Comparison of ENCODE assay signal across 8 cellular contexts in genomic region chr2:10375570-10376266, GRCh38.
DNase-seq lines count a peak whose midpoint lies in the region; ATAC-seq and TF ChIP-seq lines count a peak whose summit lies in the region.

No MANE protein-coding gene starts in this region.

- POLR2A ChIA-PET in PC-9 (lab: Charles Lee; ENCODE audit: unreplicated experiment) = no interaction called here

- H3K4me3 Mint-ChIP-seq in natural killer cell treated with Interleukin-12 subunit alpha and Interleukin-12 subunit beta and Interleukin-15 and Interleukin-18, amount 100 ng/mL, for 72 hours = peak overlapping the region; percentile 36

- peaks cover 100% of the 10 kb centered on the region for H3K79me2 ChIP-seq in PC-9 (ENCODE audit: low read depth)

- TF ChIP-seq POLR2A in Peyer's patch (IDR thresholded peaks at IDR 0.05) (no peak), right lobe of liver (IDR thresholded peaks at IDR 0.05) (no peak)

- TF ChIP-seq CTCF in Peyer's patch (IDR thresholded peaks at IDR 0.05) (no peak), PC-9 (conservative IDR thresholded peaks at IDR 0.05) (no peak), right lobe of liver (IDR thresholded peaks at IDR 0.05) (no peak)

- no peaks in the 10 kb centered on the region for H3K36me3 Mint-ChIP-seq in natural killer cell treated with Interleukin-12 subunit alpha and Interleukin-12 subunit beta and Interleukin-15 and Interleukin-18, amount 100 ng/mL, for 72 hours

- no TSS peak for BruUV-seq in PC-9 (replicated peaks; lab: Mats Ljungman, UMichigan)

- H3K27me3 ChIP-seq in Peyer's patch = no peaks in the 10 kb centered on the region
- H3K27me3 ChIP-seq in PC-9 (ENCODE audit: insufficient read depth, low read depth) = no peaks in the 10 kb centered on the region
- H3K27me3 ChIP-seq in right lobe of liver = no peaks in the 10 kb centered on the region

- H4K20me1 ChIP-seq in PC-9 (ENCODE audit: insufficient read depth) = peaks cover 79% of the 10 kb centered on the region

- no peak overlapping the region for H3K4me3 ChIP-seq in Peyer's patch
- H3K4me3 ChIP-seq in PC-9 = no peak overlapping the region
- no peak overlapping the region for H3K4me3 ChIP-seq in right lobe of liver

- H3K36me3 ChIP-seq in Peyer's patch = peaks cover 0 to 10% (median 0%) of the 10 kb centered on the region in 3 donors
- no peaks in the 10 kb centered on the region for H3K36me3 ChIP-seq in PC-9 (ENCODE audit: low read depth)
- peaks cover 0 to 3% (median 0%) of the 10 kb centered on the region in 4 donors for H3K36me3 ChIP-seq in right lobe of liver

- H2AFZ ChIP-seq in PC-9 = no peak overlapping the region

- H3K9me3 Mint-ChIP-seq in natural killer cell treated with Interleukin-12 subunit alpha and Interleukin-12 subunit beta and Interleukin-15 and Interleukin-18, amount 100 ng/mL, for 72 hours = no peaks in the 10 kb centered on the region

- H3K27ac Mint-ChIP-seq in natural killer cell treated with Interleukin-12 subunit alpha and Interleukin-12 subunit beta and Interleukin-15 and Interleukin-18, amount 100 ng/mL, for 72 hours = no peak overlapping the region

- no peak overlapping the region for H3K4me2 ChIP-seq in PC-9

- ATAC-seq in GM18868 (IDR thresholded peaks at IDR 0.05; ENCODE audit: unreplicated experiment) (peak; percentile 67), HG03378 (IDR thresholded peaks at IDR 0.05; ENCODE audit: unreplicated experiment) (peak; percentile 50), GM19455 (IDR thresholded peaks at IDR 0.05; ENCODE audit: unreplicated experiment) (no peak), GM18861 (IDR thresholded peaks at IDR 0.05; ENCODE audit: unreplicated experiment) (no peak), right lobe of liver (no peak)
- ATAC-seq in natural killer cell treated with Interleukin-12 subunit alpha and Interleukin-12 subunit beta and Interleukin-15 and Interleukin-18, amount 100 ng/mL, for 72 hours = no peak

- 61% methylated on average over 8 of the region's 9 CpGs for WGBS in right lobe of liver (ENCODE audit: insufficient coverage, low coverage, low lambda C conversion rate, missing lambda C conversion rate)

- H3K27ac ChIP-seq in Peyer's patch (peak overlapping the region in 2 of 4 donors; percentile 14 to 71), PC-9 (no peak overlapping the region), right lobe of liver (no peak overlapping the region)

- H3K9me2 ChIP-seq in PC-9 (ENCODE audit: insufficient read depth) = no peaks in the 10 kb centered on the region

- H3K27me3 Mint-ChIP-seq in natural killer cell treated with Interleukin-12 subunit alpha and Interleukin-12 subunit beta and Interleukin-15 and Interleukin-18, amount 100 ng/mL, for 72 hours = no peaks in the 10 kb centered on the region

- H3K4me1 ChIP-seq in Peyer's patch (peaks cover 0 to 34% (median 17%) of the 10 kb centered on the region in 4 donors), PC-9 (replicated peaks; ENCODE audit: insufficient read depth) (no peaks in the 10 kb centered on the region), right lobe of liver (peaks cover 0 to 12% (median 1%) of the 10 kb centered on the region in 4 donors)

- CTCF ChIA-PET in PC-9 (lab: Charles Lee) = no interaction called here

- peaks cover 38 to 46% of the 10 kb centered on the region in 2 donors for H3K4me1 Mint-ChIP-seq in natural killer cell treated with Interleukin-12 subunit alpha and Interleukin-12 subunit beta and Interleukin-15 and Interleukin-18, amount 100 ng/mL, for 72 hours (ENCODE audit: low read depth in 2 of 2)

- peaks cover 42% of the 10 kb centered on the region; the same call in 1 of the 2 replicates for H3F3A ChIP-seq in PC-9 (ENCODE audit: insufficient read depth, low read depth)

- H3K9me3 ChIP-seq in Peyer's patch (no peaks in the 10 kb centered on the region), PC-9 (ENCODE audit: insufficient read depth, low read depth) (no peaks in the 10 kb centered on the region), right lobe of liver (no peaks in the 10 kb centered on the region)

- DNase-seq in Peyer's patch (peak in 2 of 3 donors; percentile 63 to 65), PC-9 (no peak), right lobe of liver (no peak)
- no peak for DNase-seq in natural killer cell treated with Interleukin-12 subunit alpha and Interleukin-12 subunit beta and Interleukin-15 and Interleukin-18, amount 100 ng/mL, for 72 hours (ENCODE audit: low spot score)

- intact Hi-C loops in PC-9 (cut with micrococcal nuclease; ENCODE audit: unreplicated experiment) (no loop called here), right lobe of liver (cut with DNase I) (no loop called here)

Comparison
In these comparisons a context has a peak if more than half of its experiments do, and no peak if none do; other contexts are left out.
1. ATAC-seq: peak in GM18868 (single experiment) and HG03378 (single experiment); none in natural killer cell treated with Interleukin-12 subunit alpha and Interleukin-12 subunit beta and Interleukin-15 and Interleukin-18, amount 100 ng/mL, for 72 hours (0 of 2), GM19455 (single experiment), GM18861 (single experiment) and right lobe of liver (0 of 4).
2. DNase-seq: peak in Peyer's patch (2 of 3); none in natural killer cell treated with Interleukin-12 subunit alpha and Interleukin-12 subunit beta and Interleukin-15 and Interleukin-18, amount 100 ng/mL, for 72 hours (single experiment), PC-9 (0 of 2) and right lobe of liver (0 of 3).